ENCODE assay signal across 1 cellular context in genomic region chr14:24114536-24115450, GRCh38.
TF ChIP-seq lines count a peak whose summit lies in the region.

Gene DCAF11, plus strand, starts transcription at chr14:24114777. Its CDS starts 818 bp downstream, at chr14:24115595.
Gene NRL, minus strand, starts transcription at chr14:24114949. Its CDS starts 32,101 bp downstream, at chr14:24082848.

TF ChIP-seq in HepG2, 621 proteins besides CTCF, POLR2A, EP300 and RAD21 (continued from another document and continues in another):
- TF ChIP-seq, protein P1, sequence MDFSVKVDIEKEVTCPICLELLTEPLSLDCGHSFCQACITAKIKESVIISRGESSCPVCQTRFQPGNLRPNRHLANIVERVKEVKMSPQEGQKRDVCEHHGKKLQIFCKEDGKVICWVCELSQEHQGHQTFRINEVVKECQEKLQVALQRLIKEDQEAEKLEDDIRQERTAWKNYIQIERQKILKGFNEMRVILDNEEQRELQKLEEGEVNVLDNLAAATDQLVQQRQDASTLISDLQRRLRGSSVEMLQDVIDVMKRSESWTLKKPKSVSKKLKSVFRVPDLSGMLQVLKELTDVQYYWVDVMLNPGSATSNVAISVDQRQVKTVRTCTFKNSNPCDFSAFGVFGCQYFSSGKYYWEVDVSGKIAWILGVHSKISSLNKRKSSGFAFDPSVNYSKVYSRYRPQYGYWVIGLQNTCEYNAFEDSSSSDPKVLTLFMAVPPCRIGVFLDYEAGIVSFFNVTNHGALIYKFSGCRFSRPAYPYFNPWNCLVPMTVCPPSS (IDR thresholded peaks at IDR 0.05) = no peak
- TF ChIP-seq NONO (IDR thresholded peaks at IDR 0.05) (no peak), NONO (CRISPR knock-in tag; conservative IDR thresholded peaks at IDR 0.05) (no peak), POLR2AphosphoS2 (IDR thresholded peaks at IDR 0.05; ENCODE audit: low read depth, low read length) (peak; percentile 87; the same call in 1 of the 2 replicates), ZNF7 (CRISPR knock-in tag; IDR thresholded peaks at IDR 0.05) (peak; percentile 58; the same call in 1 of the 2 replicates), ZNF616 (CRISPR knock-in tag; IDR thresholded peaks at IDR 0.05; ENCODE audit: low read depth) (peak; percentile 97), FOXJ3 (CRISPR knock-in tag; IDR thresholded peaks at IDR 0.05; ENCODE audit: borderline replicate concordance) (peak; percentile 91), UBTF (CRISPR knock-in tag; IDR thresholded peaks at IDR 0.05) (peak; percentile 16; the same call in 1 of the 2 replicates), HNRNPL (IDR thresholded peaks at IDR 0.05; ENCODE audit: low read depth, low read length) (0 out of 2 replicates have a peak, but pooled peaks have one; percentile 15), NFYC (CRISPR knock-in tag; IDR thresholded peaks at IDR 0.05) (peak; percentile 94), ZBTB4 (CRISPR knock-in tag; IDR thresholded peaks at IDR 0.05; ENCODE audit: borderline replicate concordance) (no peak), FOXP4 (CRISPR knock-in tag; IDR thresholded peaks at IDR 0.05) (peak; percentile 90), MTERF4 (CRISPR knock-in tag; IDR thresholded peaks at IDR 0.05) (peak; percentile 95), ZNF468 (CRISPR knock-in tag; IDR thresholded peaks at IDR 0.05) (no peak), ZNF772 (CRISPR knock-in tag; IDR thresholded peaks at IDR 0.05) (peak; percentile 97), ATF4 (CRISPR knock-in tag; IDR thresholded peaks at IDR 0.05) (no peak), ZNF670 (CRISPR knock-in tag; IDR thresholded peaks at IDR 0.05; ENCODE audit: borderline replicate concordance) (no peak), ZNF101 (CRISPR knock-in tag; IDR thresholded peaks at IDR 0.05; ENCODE audit: borderline replicate concordance, low read depth) (no peak), PHF8 (CRISPR knock-in tag; IDR thresholded peaks at IDR 0.05) (peak; percentile 89), ARNT2 (CRISPR knock-in tag; IDR thresholded peaks at IDR 0.05; ENCODE audit: low read depth) (peak; percentile 88), TOE1 (CRISPR knock-in tag; IDR thresholded peaks at IDR 0.05) (no peak; the same call in 1 of the 2 replicates), SMARCE1 (IDR thresholded peaks at IDR 0.05; ENCODE audit: borderline replicate concordance) (no peak), ZNF652 (CRISPR knock-in tag; IDR thresholded peaks at IDR 0.05; ENCODE audit: borderline replicate concordance, low read depth) (peak; percentile 37; the same call in 1 of the 2 replicates), NR2F2 (IDR thresholded peaks at IDR 0.05; ENCODE audit: borderline replicate concordance, low read depth) (no peak)
- TF ChIP-seq, protein P2, sequence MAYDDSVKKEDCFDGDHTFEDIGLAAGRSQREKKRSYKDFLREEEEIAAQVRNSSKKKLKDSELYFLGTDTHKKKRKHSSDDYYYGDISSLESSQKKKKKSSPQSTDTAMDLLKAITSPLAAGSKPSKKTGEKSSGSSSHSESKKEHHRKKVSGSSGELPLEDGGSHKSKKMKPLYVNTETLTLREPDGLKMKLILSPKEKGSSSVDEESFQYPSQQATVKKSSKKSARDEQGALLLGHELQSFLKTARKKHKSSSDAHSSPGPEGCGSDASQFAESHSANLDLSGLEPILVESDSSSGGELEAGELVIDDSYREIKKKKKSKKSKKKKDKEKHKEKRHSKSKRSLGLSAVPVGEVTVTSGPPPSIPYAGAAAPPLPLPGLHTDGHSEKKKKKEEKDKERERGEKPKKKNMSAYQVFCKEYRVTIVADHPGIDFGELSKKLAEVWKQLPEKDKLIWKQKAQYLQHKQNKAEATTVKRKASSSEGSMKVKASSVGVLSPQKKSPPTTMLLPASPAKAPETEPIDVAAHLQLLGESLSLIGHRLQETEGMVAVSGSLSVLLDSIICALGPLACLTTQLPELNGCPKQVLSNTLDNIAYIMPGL (CRISPR knock-in tag; IDR thresholded peaks at IDR 0.05; ENCODE audit: borderline replicate concordance in 1 of 2, low read depth in 1 of 2) = peak in 1 of 2 experiments; percentile 80; a peak in 3 of 4 replicates
- TF ChIP-seq, protein P3, sequence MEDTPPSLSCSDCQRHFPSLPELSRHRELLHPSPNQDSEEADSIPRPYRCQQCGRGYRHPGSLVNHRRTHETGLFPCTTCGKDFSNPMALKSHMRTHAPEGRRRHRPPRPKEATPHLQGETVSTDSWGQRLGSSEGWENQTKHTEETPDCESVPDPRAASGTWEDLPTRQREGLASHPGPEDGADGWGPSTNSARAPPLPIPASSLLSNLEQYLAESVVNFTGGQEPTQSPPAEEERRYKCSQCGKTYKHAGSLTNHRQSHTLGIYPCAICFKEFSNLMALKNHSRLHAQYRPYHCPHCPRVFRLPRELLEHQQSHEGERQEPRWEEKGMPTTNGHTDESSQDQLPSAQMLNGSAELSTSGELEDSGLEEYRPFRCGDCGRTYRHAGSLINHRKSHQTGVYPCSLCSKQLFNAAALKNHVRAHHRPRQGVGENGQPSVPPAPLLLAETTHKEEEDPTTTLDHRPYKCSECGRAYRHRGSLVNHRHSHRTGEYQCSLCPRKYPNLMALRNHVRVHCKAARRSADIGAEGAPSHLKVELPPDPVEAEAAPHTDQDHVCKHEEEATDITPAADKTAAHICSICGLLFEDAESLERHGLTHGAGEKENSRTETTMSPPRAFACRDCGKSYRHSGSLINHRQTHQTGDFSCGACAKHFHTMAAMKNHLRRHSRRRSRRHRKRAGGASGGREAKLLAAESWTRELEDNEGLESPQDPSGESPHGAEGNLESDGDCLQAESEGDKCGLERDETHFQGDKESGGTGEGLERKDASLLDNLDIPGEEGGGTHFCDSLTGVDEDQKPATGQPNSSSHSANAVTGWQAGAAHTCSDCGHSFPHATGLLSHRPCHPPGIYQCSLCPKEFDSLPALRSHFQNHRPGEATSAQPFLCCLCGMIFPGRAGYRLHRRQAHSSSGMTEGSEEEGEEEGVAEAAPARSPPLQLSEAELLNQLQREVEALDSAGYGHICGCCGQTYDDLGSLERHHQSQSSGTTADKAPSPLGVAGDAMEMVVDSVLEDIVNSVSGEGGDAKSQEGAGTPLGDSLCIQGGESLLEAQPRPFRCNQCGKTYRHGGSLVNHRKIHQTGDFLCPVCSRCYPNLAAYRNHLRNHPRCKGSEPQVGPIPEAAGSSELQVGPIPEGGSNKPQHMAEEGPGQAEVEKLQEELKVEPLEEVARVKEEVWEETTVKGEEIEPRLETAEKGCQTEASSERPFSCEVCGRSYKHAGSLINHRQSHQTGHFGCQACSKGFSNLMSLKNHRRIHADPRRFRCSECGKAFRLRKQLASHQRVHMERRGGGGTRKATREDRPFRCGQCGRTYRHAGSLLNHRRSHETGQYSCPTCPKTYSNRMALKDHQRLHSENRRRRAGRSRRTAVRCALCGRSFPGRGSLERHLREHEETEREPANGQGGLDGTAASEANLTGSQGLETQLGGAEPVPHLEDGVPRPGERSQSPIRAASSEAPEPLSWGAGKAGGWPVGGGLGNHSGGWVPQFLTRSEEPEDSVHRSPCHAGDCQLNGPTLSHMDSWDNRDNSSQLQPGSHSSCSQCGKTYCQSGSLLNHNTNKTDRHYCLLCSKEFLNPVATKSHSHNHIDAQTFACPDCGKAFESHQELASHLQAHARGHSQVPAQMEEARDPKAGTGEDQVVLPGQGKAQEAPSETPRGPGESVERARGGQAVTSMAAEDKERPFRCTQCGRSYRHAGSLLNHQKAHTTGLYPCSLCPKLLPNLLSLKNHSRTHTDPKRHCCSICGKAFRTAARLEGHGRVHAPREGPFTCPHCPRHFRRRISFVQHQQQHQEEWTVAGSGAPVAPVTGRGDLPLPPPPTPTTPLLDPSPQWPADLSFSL (CRISPR knock-in tag; IDR thresholded peaks at IDR 0.05) = no peak
- TF ChIP-seq, protein P4, sequence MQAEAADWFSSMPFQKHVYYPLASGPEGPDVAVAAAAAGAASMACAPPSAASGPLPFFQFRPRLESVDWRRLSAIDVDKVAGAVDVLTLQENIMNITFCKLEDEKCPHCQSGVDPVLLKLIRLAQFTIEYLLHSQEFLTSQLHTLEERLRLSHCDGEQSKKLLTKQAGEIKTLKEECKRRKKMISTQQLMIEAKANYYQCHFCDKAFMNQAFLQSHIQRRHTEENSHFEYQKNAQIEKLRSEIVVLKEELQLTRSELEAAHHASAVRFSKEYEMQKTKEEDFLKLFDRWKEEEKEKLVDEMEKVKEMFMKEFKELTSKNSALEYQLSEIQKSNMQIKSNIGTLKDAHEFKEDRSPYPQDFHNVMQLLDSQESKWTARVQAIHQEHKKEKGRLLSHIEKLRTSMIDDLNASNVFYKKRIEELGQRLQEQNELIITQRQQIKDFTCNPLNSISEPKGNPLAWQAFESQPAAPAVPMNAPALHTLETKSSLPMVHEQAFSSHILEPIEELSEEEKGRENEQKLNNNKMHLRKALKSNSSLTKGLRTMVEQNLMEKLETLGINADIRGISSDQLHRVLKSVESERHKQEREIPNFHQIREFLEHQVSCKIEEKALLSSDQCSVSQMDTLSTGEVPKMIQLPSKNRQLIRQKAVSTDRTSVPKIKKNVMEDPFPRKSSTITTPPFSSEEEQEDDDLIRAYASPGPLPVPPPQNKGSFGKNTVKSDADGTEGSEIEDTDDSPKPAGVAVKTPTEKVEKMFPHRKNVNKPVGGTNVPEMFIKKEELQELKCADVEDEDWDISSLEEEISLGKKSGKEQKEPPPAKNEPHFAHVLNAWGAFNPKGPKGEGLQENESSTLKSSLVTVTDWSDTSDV (CRISPR knock-in tag; IDR thresholded peaks at IDR 0.05) = peak; percentile 91; the same call in 1 of the 2 replicates
- TF ChIP-seq, protein P5, sequence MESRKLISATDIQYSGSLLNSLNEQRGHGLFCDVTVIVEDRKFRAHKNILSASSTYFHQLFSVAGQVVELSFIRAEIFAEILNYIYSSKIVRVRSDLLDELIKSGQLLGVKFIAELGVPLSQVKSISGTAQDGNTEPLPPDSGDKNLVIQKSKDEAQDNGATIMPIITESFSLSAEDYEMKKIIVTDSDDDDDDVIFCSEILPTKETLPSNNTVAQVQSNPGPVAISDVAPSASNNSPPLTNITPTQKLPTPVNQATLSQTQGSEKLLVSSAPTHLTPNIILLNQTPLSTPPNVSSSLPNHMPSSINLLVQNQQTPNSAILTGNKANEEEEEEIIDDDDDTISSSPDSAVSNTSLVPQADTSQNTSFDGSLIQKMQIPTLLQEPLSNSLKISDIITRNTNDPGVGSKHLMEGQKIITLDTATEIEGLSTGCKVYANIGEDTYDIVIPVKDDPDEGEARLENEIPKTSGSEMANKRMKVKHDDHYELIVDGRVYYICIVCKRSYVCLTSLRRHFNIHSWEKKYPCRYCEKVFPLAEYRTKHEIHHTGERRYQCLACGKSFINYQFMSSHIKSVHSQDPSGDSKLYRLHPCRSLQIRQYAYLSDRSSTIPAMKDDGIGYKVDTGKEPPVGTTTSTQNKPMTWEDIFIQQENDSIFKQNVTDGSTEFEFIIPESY (CRISPR knock-in tag; IDR thresholded peaks at IDR 0.05) = peak; percentile 87
